21 cellular contexts compared by ENCODE assay signal in the genomic region with DNA sequence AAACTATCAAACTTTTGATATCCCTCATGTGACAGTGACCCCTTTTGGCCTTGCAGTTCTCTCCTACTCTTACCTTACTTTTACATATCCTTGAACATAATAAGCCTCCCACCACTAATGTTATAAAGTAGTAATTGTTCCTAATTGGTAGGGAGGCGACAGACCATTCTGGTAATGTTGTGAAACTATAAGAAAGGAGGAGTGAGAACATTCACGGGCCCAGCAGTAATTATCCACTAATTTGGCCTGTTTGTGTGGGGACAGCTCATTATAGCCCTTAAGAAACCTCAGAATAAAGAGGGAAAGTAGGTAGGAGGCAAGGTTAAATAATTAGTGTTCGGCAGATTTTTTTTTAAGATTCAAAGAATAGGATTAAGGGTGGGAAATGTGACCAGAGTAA.
"Had no signal": no experiment of that assay in that cellular context is flagged by ENCODE, and none has a peak within 500 bp of the region (broad histone marks: within the 10 kb centered on the region; RNA-seq: fewer than 3 reads in every experiment).

No MANE protein-coding gene starts in this region.

- H3K27ac ChIP-seq: hepatocyte, left ventricle myocardium inferior, ovary, right atrium auricular region, right lobe of liver, tibial nerve, uterus had no signal

- H3K79me2 ChIP-seq: hepatocyte had no signal

- ATAC-seq: mucosa of descending colon; naive thymus-derived CD4-positive, alpha-beta T cell; natural killer cell treated with Interleukin-12 subunit alpha and Interleukin-12 subunit beta and Interleukin-15 and Interleukin-18, amount 100 ng/mL, for 72 hours; right lobe of liver; stimulated activated memory B cell treated with anti-CD40 and anti-IgM and Interleukin-4, amounts not matched to agents 10 μg/mL and 1 μg/mL and 100 μg/mL, for 72 hours; stimulated activated naive CD8-positive, alpha-beta T cell treated with anti-CD3 and anti-CD28 coated beads, Interleukin-15, amount 100 ng/mL, for 72 hours had no signal

- H3K4me2 ChIP-seq: hepatocyte, smooth muscle cell had no signal

- H3K4me1 ChIP-seq: left ventricle myocardium inferior, right atrium auricular region, right lobe of liver, tibial nerve, uterus had no signal

- DNase-seq: islet precursor cell; left ventricle myocardium inferior; midbrain; mucosa of descending colon; naive thymus-derived CD4-positive, alpha-beta T cell; ovary; right lobe of liver; stimulated activated CD4-positive, alpha-beta T cell treated with anti-CD3 and anti-CD28 coated beads, Interleukin-1b, Interleukin-23, amount 100 ng/mL, for 48 hours; stimulated activated CD4-positive, alpha-beta T cell treated with anti-CD3 and anti-CD28 coated beads, Interleukin-2, amount 100 ng/mL, for 48 hours; stimulated activated CD4-positive, alpha-beta T cell treated with anti-CD3 and anti-CD28 coated beads, Interleukin-4, amount 100 ng/mL, for 4 hours; stimulated activated CD8-positive, alpha-beta memory T cell treated with anti-CD3 and anti-CD28 coated beads, Interleukin-4, amount 100 ng/mL, for 48 hours; stimulated activated naive CD4-positive, alpha-beta T cell treated with Interleukin-2 at 50 U/mL for 16 hours; stimulated activated naive CD8-positive, alpha-beta T cell treated with anti-CD3 and anti-CD28 coated beads, Interleukin-15, amount 100 ng/mL, for 72 hours; substantia nigra; uterus had no signal

- H3K9me3 ChIP-seq: mucosa of descending colon, ovary, right lobe of liver, uterus had no signal

- H3K36me3 ChIP-seq: left ventricle myocardium inferior, ovary, right atrium auricular region, right lobe of liver, tibial nerve, uterus had no signal

- H3K27me3 ChIP-seq: hepatocyte, ovary, right atrium auricular region, right lobe of liver, tibial nerve, uterus had no signal

- H3K4me3 ChIP-seq: hepatocyte, left ventricle myocardium inferior, mucosa of descending colon, ovary, right atrium auricular region, right lobe of liver, smooth muscle cell, tibial nerve, uterus had no signal

- H2AFZ ChIP-seq: hepatocyte had no signal
